8 cellular contexts compared by ENCODE assay signal in genomic region chr21:42218836-42219605, GRCh38. TPM values are rescaled to one million over a fixed set of nuclear protein-coding genes. Genes with fewer than 3 reads are reported as not detected.
DNase-seq lines count a peak whose midpoint lies in the region; ATAC-seq, FAIRE-seq and TF ChIP-seq lines count a peak whose summit lies in the region.

Gene ABCG1 (plus strand): TSS chr21:42219140. CDS start chr21:42219263, 123 bp downstream.

- peaks cover 12% of the 10 kb centered on the region for H3K9me3 Mint-ChIP-seq in astrocyte (ENCODE audit: unreplicated experiment)

- peaks cover 12% of the 10 kb centered on the region for H3K4me1 Mint-ChIP-seq in astrocyte (ENCODE audit: low read depth, unreplicated experiment)

- peak within 1 kb of the TSS; percentile 92 for H3K4me2 ChIP-seq in astrocyte (ENCODE audit: low read length)

- H4K20me1 ChIP-seq in astrocyte (ENCODE audit: insufficient read depth, low read length), result no peaks in the 10 kb centered on the region

- no peaks in the 10 kb centered on the region for H3K79me2 ChIP-seq in astrocyte (ENCODE audit: insufficient read depth, low read length)

- no peaks in the 10 kb centered on the region for H3K36me3 ChIP-seq in astrocyte (ENCODE audit: insufficient read depth, low read length)

- H3K36me3 Mint-ChIP-seq in astrocyte (ENCODE audit: low read depth, unreplicated experiment), result peaks cover 4% of the 10 kb centered on the region

- H3K9me3 ChIP-seq in astrocyte (ENCODE audit: insufficient read depth, low read depth, low read length), result peaks cover 3% of the 10 kb centered on the region

- peak within 1 kb of the TSS; percentile 81 for H2AFZ ChIP-seq in astrocyte (ENCODE audit: low read depth, low read length)

- CTCF ChIA-PET in RWPE1 (lab: Yijun Ruan, JAX), result interaction anchor here (2.4 kb wide), 1 partner anchor 74 kb away, joined by 11 read pairs; no protein-coding TSS in a partner anchor

- H3K27ac ChIP-seq in RWPE1 (peak within 1 kb of the TSS; percentile 77), astrocyte (ENCODE audit: low read depth, low read length) (no peak within 1 kb of the TSS)

- H3K9ac ChIP-seq in astrocyte (ENCODE audit: low read length), result peak within 1 kb of the TSS; percentile 58

- POLR2A ChIA-PET in RWPE1 (lab: Yijun Ruan, JAX; ENCODE audit: low non-redundant PET), result no interaction called here

- ATAC-seq in HG02970 (IDR thresholded peaks at IDR 0.05; ENCODE audit: low FRiP score, unreplicated experiment), result no peak

- H3K27me3 Mint-ChIP-seq in astrocyte (ENCODE audit: low read depth, unreplicated experiment), result peaks cover 37% of the 10 kb centered on the region

- H3K27ac Mint-ChIP-seq in astrocyte (ENCODE audit: unreplicated experiment), result no peak within 1 kb of the TSS

- H3K4me3 ChIP-seq in astrocyte (ENCODE audit: insufficient read depth, low read depth, low read length), result peak within 1 kb of the TSS; percentile 57

- peak within 1 kb of the TSS; percentile 84 for H3K4me3 Mint-ChIP-seq in astrocyte (ENCODE audit: unreplicated experiment)

- peaks cover 20% of the 10 kb centered on the region for H3K4me1 ChIP-seq in astrocyte (ENCODE audit: insufficient read depth, low read length)

- peak; percentile 48 for DNase-seq in activated T-cell treated with anti-CD3 and anti-CD28 coated beads for 48 hours (ENCODE audit: low read depth)
- DNase-seq in activated T-cell treated with anti-CD3 and anti-CD28 coated beads for 4 hours, result no peak
- peak; percentile 69 for DNase-seq in RWPE1 (ENCODE audit: low spot score)
- DNase-seq in astrocyte (ENCODE audit: low read depth), result no peak
- DNase-seq in hippocampal formation (lab: John Stamatoyannopoulos, UW), result peak; percentile 12 to 61
- no peak for DNase-seq in pulmonary artery endothelial cell (ENCODE audit: low read depth, low spot score)
- no peak for DNase-seq in NOMO-1 treated with DMSO at 0.1 percent for 48 hours (lab: John Stamatoyannopoulos, UW; ENCODE audit: unreplicated experiment)

- peaks cover 22% of the 10 kb centered on the region for H3K27me3 ChIP-seq in astrocyte (ENCODE audit: insufficient read depth, low read length)

- TF ChIP-seq CTCF in RWPE1 (conservative IDR thresholded peaks at IDR 0.05; ENCODE audit: low read depth) (no peak), astrocyte (IDR thresholded peaks at IDR 0.05; ENCODE audit: insufficient read depth, low read depth, low read length) (no peak)

- no peak for FAIRE-seq in astrocyte (lab: Jason Lieb, UNC)

RNA-seq across cellular contexts. Expression of gene ABCG1, which starts in this region (rescaled TPM):
- total RNA-seq in astrocyte (1.3 and 1.9 TPM in 2 replicates), pulmonary artery endothelial cell (19.5 and 37.8 TPM in 2 replicates)

Comparison
In these comparisons a context has a peak if more than half of its experiments do, and no peak if none do; other contexts are left out.
1. DNase-seq: peak in activated T-cell treated with anti-CD3 and anti-CD28 coated beads for 48 hours (single experiment), RWPE1 (single experiment) and hippocampal formation (2 of 2); none in activated T-cell treated with anti-CD3 and anti-CD28 coated beads for 4 hours (single experiment), astrocyte (single experiment), pulmonary artery endothelial cell (single experiment) and NOMO-1 treated with DMSO at 0.1 percent for 48 hours (single experiment).